Comparison of ENCODE assay signal across 8 cellular contexts in the genomic region with DNA sequence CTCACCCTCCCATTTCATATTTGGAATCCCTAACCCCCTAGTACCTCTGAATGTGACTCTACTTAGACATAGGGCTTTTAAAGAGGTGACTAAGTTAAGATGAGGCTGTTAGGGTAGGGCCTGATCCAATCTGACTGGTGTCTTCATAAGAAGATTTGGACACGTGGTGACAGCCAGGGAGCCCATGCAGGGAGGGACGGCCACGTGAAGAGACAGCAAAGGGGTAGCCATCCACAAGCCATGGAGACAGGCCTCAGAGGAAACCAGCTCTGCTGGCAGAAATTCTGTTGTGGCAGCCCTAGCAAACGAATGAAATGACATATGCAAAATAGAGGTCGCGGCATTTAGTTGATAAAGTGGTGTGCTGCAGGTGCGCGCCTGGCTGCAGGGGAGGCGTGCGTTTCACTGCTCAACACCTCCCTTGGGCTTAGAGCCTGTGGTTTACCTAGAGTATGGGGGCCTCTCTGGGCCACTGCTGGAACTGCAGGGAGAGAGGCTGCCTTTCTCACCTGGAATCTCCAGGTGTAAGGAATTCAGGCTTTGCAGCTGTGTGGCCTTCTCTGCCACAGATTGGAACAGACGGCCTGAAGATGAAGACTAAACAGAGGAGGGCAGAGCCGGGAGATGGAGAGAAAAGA. TPM values are rescaled to one million over a fixed set of nuclear protein-coding genes. Genes with fewer than 3 reads are reported as not detected.
DNase-seq lines count a peak whose midpoint lies in the region; ATAC-seq and TF ChIP-seq lines count a peak whose summit lies in the region.

No MANE protein-coding gene starts in this region.

- H3K9me3 Mint-ChIP-seq in CD8-positive, alpha-beta memory T cell, result peaks cover 0 to 23% (median 13%) of the 10 kb centered on the region in 5 donors
- peaks cover 13% of the 10 kb centered on the region for H3K9me3 Mint-ChIP-seq in chondrocyte (ENCODE audit: low read depth)
- H3K9me3 Mint-ChIP-seq in naive thymus-derived CD8-positive, alpha-beta T cell, result peaks cover 0 to 20% (median 4%) of the 10 kb centered on the region in 9 donors

- H3K36me3 ChIP-seq in CD8-positive, alpha-beta memory T cell (ENCODE audit: insufficient read depth, low read length), result no peaks in the 10 kb centered on the region

- H3K4me3 Mint-ChIP-seq in CD8-positive, alpha-beta memory T cell, result peak overlapping the region in 2 of 7 donors; percentile 45 to 57
- no peak overlapping the region for H3K4me3 Mint-ChIP-seq in chondrocyte (ENCODE audit: unreplicated experiment)
- H3K4me3 Mint-ChIP-seq in naive thymus-derived CD8-positive, alpha-beta T cell, result peak overlapping the region in 2 of 10 donors; percentile 11 to 49

- H3K27me3 Mint-ChIP-seq in CD8-positive, alpha-beta memory T cell, result peaks cover 27 to 34% of the 10 kb centered on the region in 2 donors
- H3K27me3 Mint-ChIP-seq in chondrocyte (ENCODE audit: low read depth), result peaks cover 26% of the 10 kb centered on the region
- peaks cover 0 to 7% (median 3%) of the 10 kb centered on the region in 5 donors for H3K27me3 Mint-ChIP-seq in naive thymus-derived CD8-positive, alpha-beta T cell

- POLR2A ChIA-PET in CD8-positive, alpha-beta memory T cell (lab: Charles Lee), result no interaction called here
- POLR2A ChIA-PET in naive thymus-derived CD8-positive, alpha-beta T cell (lab: Charles Lee), result interaction anchor here (1.6 kb wide), 1 partner anchor 24 kb away, joined by 5 read pairs; no protein-coding TSS in a partner anchor

- H3K36me3 Mint-ChIP-seq in CD8-positive, alpha-beta memory T cell, result peaks cover 0 to 9% (median 0%) of the 10 kb centered on the region in 3 donors
- H3K36me3 Mint-ChIP-seq in chondrocyte (ENCODE audit: low read depth), result peaks cover 4% of the 10 kb centered on the region
- H3K36me3 Mint-ChIP-seq in naive thymus-derived CD8-positive, alpha-beta T cell, result peaks cover 0 to 3% (median 0%) of the 10 kb centered on the region in 3 donors

- H3K27me3 ChIP-seq in CD8-positive, alpha-beta memory T cell (ENCODE audit: insufficient read depth, low read length, poor library complexity, severe bottlenecking), result no peaks in the 10 kb centered on the region

- H3K4me1 Mint-ChIP-seq in CD8-positive, alpha-beta memory T cell, result peaks cover 0 to 8% (median 6%) of the 10 kb centered on the region in 3 donors
- H3K4me1 Mint-ChIP-seq in chondrocyte (ENCODE audit: low read depth), result no peaks in the 10 kb centered on the region
- peaks cover 8 to 11% (median 10%) of the 10 kb centered on the region in 4 donors for H3K4me1 Mint-ChIP-seq in naive thymus-derived CD8-positive, alpha-beta T cell

- no peaks in the 10 kb centered on the region for H3K4me1 ChIP-seq in CD8-positive, alpha-beta memory T cell (ENCODE audit: insufficient read depth, low read length)

- H3K27ac Mint-ChIP-seq in CD8-positive, alpha-beta memory T cell, result no peak overlapping the region
- no peak overlapping the region for H3K27ac Mint-ChIP-seq in chondrocyte (ENCODE audit: unreplicated experiment)
- H3K27ac Mint-ChIP-seq in naive thymus-derived CD8-positive, alpha-beta T cell, result peak overlapping the region in 3 of 10 donors; percentile 13 to 67 (median 53)

- ATAC-seq in GM19467 (IDR thresholded peaks at IDR 0.05; ENCODE audit: unreplicated experiment), result peak; percentile 69
- ATAC-seq in naive thymus-derived CD8-positive, alpha-beta T cell, result peak; percentile 97 to 98

- no peak overlapping the region for H3K27ac ChIP-seq in CD8-positive, alpha-beta memory T cell (ENCODE audit: low read depth, low read length)

- H3K4me3 ChIP-seq in CD8-positive, alpha-beta memory T cell (ENCODE audit: low read length), result no peak overlapping the region

- CTCF ChIA-PET in CD8-positive, alpha-beta memory T cell (lab: Charles Lee), result interaction anchor here (0.7 to 5.3 kb wide), 15 partner anchors 10 to 133 kb away, joined by 3 to 50 read pairs (median 4); partner anchors contain the start of gene ABLIM3

- peak; percentile 19 to 70 (median 49) for DNase-seq in CD8-positive, alpha-beta memory T cell
- peak; percentile 81 for DNase-seq in HPDE6-E6E7 (ENCODE audit: extremely low spot score)
- peak; percentile 60 for DNase-seq in T follicular helper cell (ENCODE audit: low read depth)
- DNase-seq in chondrocyte (ENCODE audit: low spot score), result no peak
- peak; percentile 36 to 81 (median 68) for DNase-seq in naive thymus-derived CD8-positive, alpha-beta T cell
- DNase-seq in dedifferentiated amniotic fluid mesenchymal stem cell (ENCODE audit: extremely low spot score), result no peak
- no peak for DNase-seq in NCI-H446 (lab: John Stamatoyannopoulos, UW)

- peak; percentile 43 for TF ChIP-seq CTCF in chondrocyte (IDR thresholded peaks at IDR 0.05)

- peaks cover 5% of the 10 kb centered on the region for H3K9me3 ChIP-seq in CD8-positive, alpha-beta memory T cell (ENCODE audit: low read length)

RNA-seq across cellular contexts. Expression of gene AFAP1L1, which starts 7.1 kb away (rescaled TPM):
- total RNA-seq in CD8-positive, alpha-beta memory T cell, result under 1 TPM in 1 of 2 experiments, not detected in 1; 0.18 TPM
- polyA plus RNA-seq in CD8-positive, alpha-beta memory T cell, result not detected
- 1.5 to 9.8 TPM (median 8.3 TPM) in 3 replicates for total RNA-seq in chondrocyte
- under 1 TPM; 0.13 to 0.27 TPM for total RNA-seq in naive thymus-derived CD8-positive, alpha-beta T cell
- polyA plus RNA-seq in naive thymus-derived CD8-positive, alpha-beta T cell, result 1 to 10 TPM in 2 of 3 donors, under 1 TPM in 1; 0.56 to 1.2 (median 1.1) TPM

Comparison
In these comparisons a context has a peak if more than half of its experiments do, and no peak if none do; other contexts are left out.
1. DNase-seq: peak in CD8-positive, alpha-beta memory T cell (5 of 5), HPDE6-E6E7 (single experiment), T follicular helper cell (single experiment) and naive thymus-derived CD8-positive, alpha-beta T cell (10 of 10); none in chondrocyte (single experiment), dedifferentiated amniotic fluid mesenchymal stem cell (single experiment) and NCI-H446 (0 of 2).